Comparison of ENCODE assay signal across 17 cellular contexts in the genomic region with DNA sequence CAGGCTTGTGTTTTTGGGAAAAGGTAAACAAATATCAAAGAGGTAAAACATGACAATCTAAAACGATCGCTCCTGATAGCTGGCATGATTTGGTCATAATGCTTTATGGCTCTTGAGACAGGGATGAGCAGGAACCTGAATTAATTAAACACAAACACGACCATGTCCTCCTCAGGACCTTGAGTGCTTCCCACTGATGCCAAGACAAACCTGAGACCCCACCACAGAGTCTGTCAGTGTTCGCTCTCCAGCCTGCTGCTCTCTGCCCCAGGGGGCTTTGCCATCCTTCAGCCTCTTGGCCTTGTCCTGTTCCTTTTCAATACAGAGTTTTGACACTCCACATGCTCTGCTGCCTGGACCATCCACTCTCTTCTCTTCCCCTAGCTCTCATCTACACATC.
DNase-seq lines count a peak whose midpoint lies in the region; ATAC-seq, FAIRE-seq and TF ChIP-seq lines count a peak whose summit lies in the region.
"Had no signal": no experiment of that assay in that cellular context is flagged by ENCODE, and none has a peak within 500 bp of the region (broad histone marks: within the 10 kb centered on the region; RNA-seq: fewer than 3 reads in every experiment).

No MANE protein-coding gene starts in this region.

- H4K20me1 ChIP-seq in H9 (ENCODE audit: control insufficient read depth, insufficient read depth, insufficient read length): no peaks in the 10 kb centered on the region
- H4K20me1 ChIP-seq in K562 (replicated peaks; ENCODE audit: control insufficient read depth, insufficient read depth, low read length): no peaks in the 10 kb centered on the region

- H2BK12ac ChIP-seq in H9 (ENCODE audit: insufficient read length, low read depth, low read length): no peak overlapping the region

- no peaks in the 10 kb centered on the region for H3K4me1 ChIP-seq in CD4-positive, CD25-positive, alpha-beta regulatory T cell (ENCODE audit: control insufficient read depth, insufficient read depth, low read length, poor library complexity, severe bottlenecking)
- H3K4me1 ChIP-seq in H9 (ENCODE audit: insufficient read depth, low read length) (no peaks in the 10 kb centered on the region), K562 (replicated peaks in 1 of 2; ENCODE audit: control insufficient read depth in 2 of 2, insufficient read depth in 2 of 2, low read length in 2 of 2) (peaks cover 0 to 4% of the 10 kb centered on the region in 2 experiments; a peak in 3 of 5 replicates)
- H3K4me1 ChIP-seq: A549 had no signal

- H3K79me2 ChIP-seq in H9 (ENCODE audit: insufficient read depth, low read length) (no peaks in the 10 kb centered on the region), K562 (ENCODE audit: control insufficient read depth, insufficient read depth, low read length) (peaks cover 71% of the 10 kb centered on the region)

- H3K9ac ChIP-seq in H9 (ENCODE audit: extremely low read depth, insufficient read length, low read length): no peak overlapping the region
- H3K9ac ChIP-seq in K562 (ENCODE audit: insufficient read depth in 1 of 2, low read depth in 2 of 2, low read length in 2 of 2): no peak overlapping the region; a peak in 1 of 4 replicates
- H3K9ac ChIP-seq: GM23248 had no signal

- H3K4me1 Mint-ChIP-seq in CD4-positive, CD25-positive, alpha-beta regulatory T cell: peaks cover 0 to 5% (median 1%) of the 10 kb centered on the region in 4 donors
- H3K4me1 Mint-ChIP-seq in H9: no peaks in the 10 kb centered on the region
- H3K4me1 Mint-ChIP-seq in nephron progenitor cell: peaks cover 15% of the 10 kb centered on the region

- intact Hi-C loops in K562 (cut with micrococcal nuclease): no loop called here

- H3K9me3 ChIP-seq in CD4-positive, CD25-positive, alpha-beta regulatory T cell (ENCODE audit: control insufficient read depth in 2 of 2, low read length in 2 of 2): no peaks in the 10 kb centered on the region
- no peaks in the 10 kb centered on the region for H3K9me3 ChIP-seq in H9 (ENCODE audit: control insufficient read depth, low read depth, low read length)
- H3K9me3 ChIP-seq in K562 (replicated peaks; ENCODE audit: control insufficient read depth, insufficient read depth, low read depth, low read length): no peaks in the 10 kb centered on the region
- H3K9me3 ChIP-seq: A549, BE2C, Caco-2 had no signal

- no peak overlapping the region for H2BK15ac ChIP-seq in H9 (ENCODE audit: low read depth, low read length)

- H3K79me1 ChIP-seq in H9 (ENCODE audit: insufficient read depth, low read depth, low read length, poor library complexity, severe bottlenecking): no peaks in the 10 kb centered on the region

- H3K18ac ChIP-seq in H9 (ENCODE audit: insufficient read length, low read depth, low read length): no peak overlapping the region

- WGBS in H9 (ENCODE audit: extremely low coverage, insufficient read length, low lambda C conversion rate): no CpG with 5 or more reads among the region's 4 CpGs
- 83% methylated on average over 4 of the region's 4 CpGs for WGBS in K562 (ENCODE audit: insufficient coverage, low coverage, missing lambda C conversion rate)

- peaks cover 19% of the 10 kb centered on the region for H3K36me3 Mint-ChIP-seq in CD4-positive, CD25-positive, alpha-beta regulatory T cell
- H3K36me3 Mint-ChIP-seq in H9 (ENCODE audit: insufficient read depth in 1 of 3, low read depth in 3 of 3) (0 out of 7 replicates have a peak, but pooled peaks cover 0 to 1% (median 0%) of the 10 kb centered on the region in 3 experiments), nephron progenitor cell (ENCODE audit: low read depth) (peaks cover 18% of the 10 kb centered on the region)

- peaks cover 0 to 2% (median 0%) of the 10 kb centered on the region in 7 donors for H3K9me3 Mint-ChIP-seq in CD4-positive, CD25-positive, alpha-beta regulatory T cell
- H3K9me3 Mint-ChIP-seq in H9 (peaks cover 0 to under 1% of the 10 kb centered on the region in 2 experiments; a peak in 1 of 5 replicates), nephron progenitor cell (peaks cover 4% of the 10 kb centered on the region)
- H3K9me3 Mint-ChIP-seq: CD8-positive, alpha-beta T cell had no signal

- TF ChIP-seq CTCF in H9 (conservative IDR thresholded peaks at IDR 0.05) (no peak), K562 (IDR thresholded peaks at IDR 0.05 in 2 of 3, conservative IDR thresholded peaks at IDR 0.05 in 1 of 3; ENCODE audit: insufficient read depth in 2 of 3, low read depth in 1 of 3, low read length in 3 of 3) (no peak), nephron progenitor cell (IDR thresholded peaks at IDR 0.05) (no peak)

- H2BK120ac ChIP-seq in H9 (ENCODE audit: low read depth, low read length, poor library complexity, severe bottlenecking): no peak overlapping the region

- POLR2A ChIA-PET in K562 (lab: Yijun Ruan, JAX): interaction anchor here (1.3 to 1.6 kb wide), 2 partner anchors 12 to 19 kb away, joined by 3 to 4 read pairs; no protein-coding TSS in a partner anchor

- FAIRE-seq in K562 (lab: Jason Lieb, UNC): no peak
- FAIRE-seq: A549, H54 had no signal

- H3K36me3 ChIP-seq in CD4-positive, CD25-positive, alpha-beta regulatory T cell (ENCODE audit: control insufficient read depth, insufficient read depth, low read length): no peaks in the 10 kb centered on the region
- peaks cover 69% of the 10 kb centered on the region for H3K36me3 ChIP-seq in K562 (ENCODE audit: control insufficient read depth, insufficient read depth, low read length)

- no peak overlapping the region for H4K5ac ChIP-seq in H9 (ENCODE audit: insufficient read length, low read depth, low read length)

- H3K56ac ChIP-seq in H9 (ENCODE audit: insufficient read length, low read depth, low read length): no peak overlapping the region

- no peaks in the 10 kb centered on the region for H3K27me3 ChIP-seq in CD4-positive, CD25-positive, alpha-beta regulatory T cell (ENCODE audit: control insufficient read depth, insufficient read depth, low read length)
- H3K27me3 ChIP-seq in H9 (ENCODE audit: insufficient read depth, low read length): no peaks in the 10 kb centered on the region
- no peaks in the 10 kb centered on the region for H3K27me3 ChIP-seq in K562 (ENCODE audit: control insufficient read depth in 2 of 2, insufficient read depth in 2 of 2, low read length in 2 of 2)
- H3K27me3 ChIP-seq: BE2C had no signal

- no peak overlapping the region for H3K27ac ChIP-seq in CD4-positive, CD25-positive, alpha-beta regulatory T cell (ENCODE audit: insufficient read depth, low read length, poor library complexity, severe bottlenecking)
- H3K27ac ChIP-seq in H9 (ENCODE audit: insufficient read length, low read depth, low read length) (no peak overlapping the region), K562 (ENCODE audit: extremely low read depth, low read depth, low read length) (no peak overlapping the region)
- H3K27ac ChIP-seq: A549, C4-2B, GM23248, HL-60 had no signal

- H4K91ac ChIP-seq in H9 (ENCODE audit: insufficient read length, low read depth, low read length): no peak overlapping the region

- no peak for TF ChIP-seq EP300 in K562 (IDR thresholded peaks at IDR 0.05; ENCODE audit: low read length)

- H2AFZ ChIP-seq in H9 (ENCODE audit: low read length) (no peak overlapping the region), K562 (ENCODE audit: low read depth, low read length) (no peak overlapping the region)
- H2AFZ ChIP-seq: GM23248 had no signal

- no peak overlapping the region for H3K14ac ChIP-seq in H9 (ENCODE audit: insufficient read depth, low read length)

- no peak overlapping the region for H3K4me3 Mint-ChIP-seq in CD4-positive, CD25-positive, alpha-beta regulatory T cell
- H3K4me3 Mint-ChIP-seq in H9: no peak overlapping the region
- no peak overlapping the region for H3K4me3 Mint-ChIP-seq in nephron progenitor cell
- H3K4me3 Mint-ChIP-seq: CD8-positive, alpha-beta T cell had no signal

- no peak overlapping the region for H4K8ac ChIP-seq in H9 (replicated peaks; ENCODE audit: insufficient read length, low read depth, low read length)

- no peak overlapping the region for H3T11ph ChIP-seq in H9 (ENCODE audit: low read length)

- TF ChIP-seq RAD21 in K562 (CRISPR knock-in tag; conservative IDR thresholded peaks at IDR 0.05 in 1 of 2, IDR thresholded peaks at IDR 0.05 in 1 of 2): no peak

- H3K4me3 ChIP-seq in CD4-positive, CD25-positive, alpha-beta regulatory T cell (ENCODE audit: low read depth, low read length): no peak overlapping the region
- H3K4me3 ChIP-seq in K562: no peak overlapping the region
- H3K4me3 ChIP-seq: A549, GM23248 had no signal

- CTCF ChIA-PET in K562 (lab: Yijun Ruan, JAX; ENCODE audit: low intra/inter-chr PET ratio): no interaction called here

- H3K4me2 ChIP-seq in H9 (ENCODE audit: insufficient read depth, insufficient read length, low read length) (no peak overlapping the region), K562 (ENCODE audit: insufficient read depth, low read length) (no peak overlapping the region)
- H3K4me2 ChIP-seq: A549 had no signal

- TF ChIP-seq POLR2A in K562 (conservative IDR thresholded peaks at IDR 0.05): no peak

- H2BK20ac ChIP-seq in H9 (ENCODE audit: low read depth, low read length, poor library complexity, severe bottlenecking): no peak overlapping the region

- no TSS peak for BruUV-seq in K562 (replicated peaks; lab: Mats Ljungman, UMichigan)

- no peak for ATAC-seq in CD4-positive, CD25-positive, alpha-beta regulatory T cell (ENCODE audit: low read depth in 2 of 2)
- ATAC-seq in K562: peak; percentile 17
- ATAC-seq: A549; CD8-positive, alpha-beta T cell had no signal

- no peak overlapping the region for H3K4ac ChIP-seq in H9 (ENCODE audit: low read depth, low read length)

- H3K23me2 ChIP-seq in H9 (ENCODE audit: insufficient read length, low read depth, low read length, poor library complexity, severe bottlenecking): no peaks in the 10 kb centered on the region

- H3K27ac Mint-ChIP-seq in CD4-positive, CD25-positive, alpha-beta regulatory T cell: peak overlapping the region in 2 of 3 donors; percentile 21 to 59
- H3K27ac Mint-ChIP-seq in H9: peak overlapping the region in 2 of 3 experiments; percentile 1 to 36; a peak in 2 of 7 replicates
- peak overlapping the region; percentile 34 for H3K27ac Mint-ChIP-seq in nephron progenitor cell
- H3K27ac Mint-ChIP-seq: CD8-positive, alpha-beta T cell had no signal

- peak overlapping the region; percentile 87 for H2AK5ac ChIP-seq in H9 (ENCODE audit: insufficient read length, low read length)

- DNase-seq in CD4-positive, CD25-positive, alpha-beta regulatory T cell: no peak
- DNase-seq in H9 (no peak), K562 (ENCODE audit: extremely low read depth in 1 of 4, low spot score in 3 of 4) (no peak), nephron progenitor cell (no peak), G401 (ENCODE audit: low spot score) (no peak)
- no peak for DNase-seq in activated CD4-positive, CD25-positive, alpha-beta regulatory T cell (lab: John Stamatoyannopoulos, UW)
- DNase-seq: BE2C; Caco-2; CD8-positive, alpha-beta T cell; DND-41; GF-D8; GM23248; IMR-90 had no signal

- no peak overlapping the region for H2BK5ac ChIP-seq in H9 (ENCODE audit: insufficient read length, low read length)

- in situ Hi-C loops in K562 (cut with MboI) (no loop called here), G401 (cut with HindIII; ENCODE audit: low sequenced_read_pairs) (no loop called here)

- no peaks in the 10 kb centered on the region for H3K27me3 Mint-ChIP-seq in CD4-positive, CD25-positive, alpha-beta regulatory T cell
- H3K27me3 Mint-ChIP-seq in H9 (ENCODE audit: low read depth): no peaks in the 10 kb centered on the region
- no peaks in the 10 kb centered on the region for H3K27me3 Mint-ChIP-seq in nephron progenitor cell (ENCODE audit: low read depth, poor library complexity)

- no peaks in the 10 kb centered on the region for H3K9me1 ChIP-seq in K562 (ENCODE audit: control insufficient read depth, insufficient read depth, low read length)

- H3K23ac ChIP-seq in H9 (ENCODE audit: insufficient read length, low read depth, low read length): no peak overlapping the region
